In genomic region chr12:49340971-49341776, GRCh38 we compare ENCODE assay signal across 22 cellular contexts. TPM values are rescaled to one million over a fixed set of nuclear protein-coding genes. Genes with fewer than 3 reads are reported as not detected.
DNase-seq lines count a peak whose midpoint lies in the region; FAIRE-seq and TF ChIP-seq lines count a peak whose summit lies in the region.
"Had no signal": no experiment of that assay in that cellular context is flagged by ENCODE, and none has a peak within 500 bp of the region (broad histone marks: within the 10 kb centered on the region; RNA-seq: fewer than 3 reads in every experiment).

No MANE protein-coding gene starts in this region.

- no peak for TF ChIP-seq POLR2A in H1 (IDR thresholded peaks at IDR 0.05; ENCODE audit: control extremely low read depth in 1 of 2, low read depth in 2 of 2, low read length in 2 of 2)

- H3K27ac Mint-ChIP-seq in neural crest cell (ENCODE audit: unreplicated experiment): no peak overlapping the region
- H3K27ac Mint-ChIP-seq in chondrocyte (ENCODE audit: unreplicated experiment): no peak overlapping the region
- H3K27ac Mint-ChIP-seq: activated naive CD4-positive, alpha-beta T cell treated with anti-CD3 and anti-CD28 coated beads, Interleukin-2, amount 50 U/mL, for 72 hours; stimulated activated memory B cell treated with anti-CD40 and anti-IgM and Interleukin-4, amounts not matched to agents 10 μg/mL and 1 μg/mL and 100 μg/mL, for 72 hours; T-cell had no signal

- H3K4me1 Mint-ChIP-seq in neural crest cell (peaks cover 60% of the 10 kb centered on the region), chondrocyte (ENCODE audit: low read depth) (peaks cover 39% of the 10 kb centered on the region)

- peaks cover 4 to 57% (median 39%) of the 10 kb centered on the region in 4 experiments for H3K4me1 ChIP-seq in H1 (replicated peaks in 1 of 4; ENCODE audit: control insufficient read depth in 3 of 4, insufficient read depth in 4 of 4, low read length in 3 of 4)

- peaks cover 95% of the 10 kb centered on the region for H3K27me3 Mint-ChIP-seq in neural crest cell (ENCODE audit: low read depth)
- H3K27me3 Mint-ChIP-seq in chondrocyte (ENCODE audit: low read depth): peaks cover 20% of the 10 kb centered on the region

- no peak overlapping the region for H3K9ac ChIP-seq in H1 (replicated peaks in 1 of 4; ENCODE audit: extremely low read depth in 1 of 4, low read depth in 3 of 4, low read length in 3 of 4)

- DNase-seq in ELF-1 (ENCODE audit: low read depth, low spot score): peak; percentile 28
- no peak for DNase-seq in H1 (ENCODE audit: low read depth in 1 of 2, low spot score in 2 of 2)
- no peak for DNase-seq in neural crest cell (ENCODE audit: low read depth, low spot score)
- DNase-seq in chondrocyte (ENCODE audit: low spot score): no peak
- no peak for DNase-seq in NCI-H774 (lab: John Stamatoyannopoulos, UW)
- no peak for DNase-seq in OCI-M1 (lab: John Stamatoyannopoulos, UW)
- DNase-seq: activated CD4-positive, CD25-positive, alpha-beta regulatory T cell; activated CD8-positive, alpha-beta memory T cell treated with anti-CD3 and anti-CD28 coated beads, Interleukin-2, amount 50 U/mL, for 4 hours; AML-193; DMS153; foreskin melanocyte; NCI-H1694 treated with DMSO at 0.1 percent for 48 hours; stimulated activated CD4-positive, alpha-beta T cell treated with anti-CD3 and anti-CD28 coated beads, Interleukin-4, amount 100 ng/mL, for 4 hours; T-cell had no signal

- TF ChIP-seq CTCF in H1 (IDR thresholded peaks at IDR 0.05; ENCODE audit: control extremely low read depth in 1 of 3, insufficient read depth in 1 of 3, low read depth in 1 of 3, low read length in 3 of 3) (no peak), neural crest cell (conservative IDR thresholded peaks at IDR 0.05) (no peak), chondrocyte (IDR thresholded peaks at IDR 0.05) (no peak)

- no peak for FAIRE-seq in H1 (lab: Jason Lieb, UNC)
- FAIRE-seq: endometrium, H54 had no signal

- H3K14ac ChIP-seq in H1 (ENCODE audit: insufficient read length): no peak overlapping the region

- no peak overlapping the region for H2BK5ac ChIP-seq in H1 (ENCODE audit: low read depth, low read length)

- peak overlapping the region; percentile 60 for H3K18ac ChIP-seq in H1 (ENCODE audit: extremely low read depth, low read length)

- POLR2A ChIA-PET in H1 (lab: Charles Lee; ENCODE audit: partially characterized antibody): interaction anchor here (1.1 to 4.0 kb wide), 8 partner anchors 8 to 211 kb away, joined by 3 to 31 read pairs (median 4); partner anchors contain the start of genes PRPH, TROAP and TUBA1B

- H2BK15ac ChIP-seq in H1 (ENCODE audit: low read length): no peak overlapping the region; the same call in 1 of the 2 replicates

- H3K79me2 ChIP-seq in H1 (ENCODE audit: control insufficient read depth in 1 of 2, insufficient read depth in 2 of 2, low read length in 2 of 2): no peaks in the 10 kb centered on the region

- no peak overlapping the region for H3K23ac ChIP-seq in H1 (ENCODE audit: insufficient read length)

- H2BK20ac ChIP-seq in H1 (ENCODE audit: low read length): 0 out of 2 replicates have a peak overlapping the region, but pooled peaks have one; percentile 13

- peaks cover 0 to under 1% of the 10 kb centered on the region in 2 experiments; a peak in 1 of 4 replicates for H3K9me3 ChIP-seq in H1 (ENCODE audit: insufficient read depth in 2 of 2, low read depth in 1 of 2, low read length in 1 of 2)

- H3K4ac ChIP-seq in H1 (replicated peaks; ENCODE audit: insufficient read length, low read depth, low read length): no peak overlapping the region

- H3K9me3 Mint-ChIP-seq in neural crest cell (no peaks in the 10 kb centered on the region), chondrocyte (ENCODE audit: low read depth) (no peaks in the 10 kb centered on the region)
- H3K9me3 Mint-ChIP-seq: activated naive CD4-positive, alpha-beta T cell treated with anti-CD3 and anti-CD28 coated beads, Interleukin-2, amount 50 U/mL, for 72 hours; stimulated activated memory B cell treated with anti-CD40 and anti-IgM and Interleukin-4, amounts not matched to agents 10 μg/mL and 1 μg/mL and 100 μg/mL, for 72 hours; T-cell had no signal

- H2AK5ac ChIP-seq in H1 (ENCODE audit: low read depth, low read length): peak overlapping the region; percentile 48; the same call in 1 of the 2 replicates

- no peak overlapping the region for H2BK120ac ChIP-seq in H1 (replicated peaks; ENCODE audit: low read depth, low read length)

- H2BK12ac ChIP-seq in H1 (ENCODE audit: low read depth, low read length): no peak overlapping the region

- H3K27ac ChIP-seq in H1 (ENCODE audit: low read depth, low read length): no peak overlapping the region
- H3K27ac ChIP-seq: cardiac muscle cell had no signal

- peaks cover 9% of the 10 kb centered on the region for H3K23me2 ChIP-seq in H1 (ENCODE audit: low read depth, low read length)

- no peak for TF ChIP-seq RAD21 in H1 (IDR thresholded peaks at IDR 0.05 in 1 of 2, conservative IDR thresholded peaks at IDR 0.05 in 1 of 2; ENCODE audit: low read depth in 2 of 2, low read length in 2 of 2)

- no peak overlapping the region for H3K56ac ChIP-seq in H1 (replicated peaks; ENCODE audit: insufficient read length, low read depth, low read length)

- no peak overlapping the region for H2AFZ ChIP-seq in H1 (ENCODE audit: low read length)

- H3K4me2 ChIP-seq in H1 (ENCODE audit: insufficient read depth in 1 of 2, low read depth in 2 of 2, low read length in 2 of 2): peak overlapping the region; percentile 71 to 78

- peaks cover 0 to 4% (median 0%) of the 10 kb centered on the region in 4 experiments; a peak in 1 of 8 replicates for H3K36me3 ChIP-seq in H1 (ENCODE audit: control insufficient read depth in 2 of 4, insufficient read depth in 4 of 4, low read length in 3 of 4)
- H3K36me3 ChIP-seq: cardiac muscle cell had no signal

- CTCF ChIA-PET in H1 (lab: Charles Lee; ENCODE audit: partially characterized antibody): interaction anchor here (0.7 to 4.0 kb wide), 33 partner anchors 10 to 400 kb away, joined by 3 to 147 read pairs (median 7); partner anchors contain the start of genes PRPH, SPATS2, TMBIM6 and TROAP

- H4K20me1 ChIP-seq in H1 (replicated peaks in 1 of 2; ENCODE audit: control insufficient read depth in 1 of 2, insufficient read depth in 2 of 2, low read length in 2 of 2): peaks cover 13% of the 10 kb centered on the region in 2 experiments

- no peaks in the 10 kb centered on the region for H3K79me1 ChIP-seq in H1 (ENCODE audit: low read depth, low read length)

- TF ChIP-seq EP300 in H1 (IDR thresholded peaks at IDR 0.05; ENCODE audit: borderline replicate concordance in 1 of 2, low read depth in 2 of 2, low read length in 2 of 2): no peak

- peak overlapping the region; percentile 34 to 78 (median 67); a peak in 7 of 8 replicates for H3K4me3 ChIP-seq in H1 (ENCODE audit: extremely low read depth in 1 of 4, insufficient read depth in 2 of 4, low read depth in 3 of 4, low read length in 4 of 4)

- WGBS in H1 (ENCODE audit: extremely low coverage in 1 of 2, insufficient coverage in 1 of 2, insufficient read length in 1 of 2, insufficient replicate concordance in 2 of 2, low coverage in 1 of 2, low lambda C conversion rate in 2 of 2, missing lambda C conversion rate in 1 of 2), 2 experiments: 6% methylated on average over 14 of the region's 14 CpGs; no CpG with 5 or more reads in 1 of the 2 experiments

- peaks cover 81 to 99% (median 96%) of the 10 kb centered on the region in 4 experiments for H3K27me3 ChIP-seq in H1 (replicated peaks in 1 of 4; ENCODE audit: control insufficient read depth in 3 of 4, extremely low read depth in 1 of 4, insufficient read depth in 3 of 4, low read length in 3 of 4)

- H4K91ac ChIP-seq in H1 (replicated peaks; ENCODE audit: insufficient read length, low read length): no peak overlapping the region

- no peak overlapping the region for H4K5ac ChIP-seq in H1 (ENCODE audit: insufficient read length, low read depth, low read length)

- no peaks in the 10 kb centered on the region for H3K36me3 Mint-ChIP-seq in neural crest cell (ENCODE audit: low read depth)
- H3K36me3 Mint-ChIP-seq in chondrocyte (ENCODE audit: low read depth): no peaks in the 10 kb centered on the region
- H3K36me3 Mint-ChIP-seq: activated naive CD4-positive, alpha-beta T cell treated with anti-CD3 and anti-CD28 coated beads, Interleukin-2, amount 50 U/mL, for 72 hours; stimulated activated memory B cell treated with anti-CD40 and anti-IgM and Interleukin-4, amounts not matched to agents 10 μg/mL and 1 μg/mL and 100 μg/mL, for 72 hours; T-cell had no signal

- peak overlapping the region; percentile 87 for H3K4me3 Mint-ChIP-seq in neural crest cell
- H3K4me3 Mint-ChIP-seq in chondrocyte (ENCODE audit: unreplicated experiment): no peak overlapping the region

- no peak overlapping the region for H4K8ac ChIP-seq in H1 (ENCODE audit: extremely low read depth, insufficient read depth, low read length)

RNA-seq across cellular contexts. Expression of gene C1QL4, which starts 4.2 kb away (rescaled TPM):
- 0.28 and 0.59 TPM in 2 replicates for total RNA-seq in H1 (2021; fragmentation: NEBNext Ultra II Directional; extraction: Animal tissue kit (Norgen Biotek cat#: 25700))
- polyA plus RNA-seq in H1 (2011; rRNA removed): 0.63 and 0.77 TPM in 2 replicates
- 1.00 TPM for polyA plus RNA-seq in H1 (2011; cell fraction: cytosol; rRNA removed)
- polyA plus RNA-seq in H1 (2011; cell fraction: nucleus; rRNA removed): 1.4 TPM
- polyA plus RNA-seq in H1 (2012, experiment 1 of 2): 0.54 to 0.74 TPM (median 0.65 TPM) in 4 replicates
- polyA plus RNA-seq in H1 (2012, experiment 2 of 2): 0.34 TPM
- polyA plus RNA-seq in H1 (2013, experiment 1 of 2): 0.30 TPM
- polyA plus RNA-seq in H1 (2013, experiment 2 of 2): 0.22 TPM
- polyA minus RNA-seq in H1 (2011; rRNA and poly(A)+ RNA removed): not detected in 2 replicates
- polyA minus RNA-seq in H1 (2011; cell fraction: cytosol; rRNA and poly(A)+ RNA removed): not detected
- polyA minus RNA-seq in H1 (2011; cell fraction: nucleus; rRNA and poly(A)+ RNA removed): 0.70 TPM
- total RNA-seq in neural crest cell: 0.63 and 0.80 TPM in 2 replicates
- total RNA-seq in chondrocyte: 0.33 to 0.60 TPM (median 0.46 TPM) in 3 replicates
- total RNA-seq: activated naive CD4-positive, alpha-beta T cell treated with anti-CD3 and anti-CD28 coated beads, Interleukin-2, amount 50 U/mL, for 72 hours; cardiac muscle cell; kidney epithelial cell; sciatic nerve; T-cell; urinary bladder had no signal
- polyA plus RNA-seq: cardiac muscle cell, urinary bladder had no signal

RNA-seq across cellular contexts. Expression of gene DNAJC22, which starts 5.5 kb away (rescaled TPM):
- 0.13 and 0.39 TPM in 2 replicates for total RNA-seq in H1 (2021; fragmentation: NEBNext Ultra II Directional; extraction: Animal tissue kit (Norgen Biotek cat#: 25700))
- 0.19 and 0.20 TPM in 2 replicates for polyA plus RNA-seq in H1 (2011; rRNA removed)
- polyA plus RNA-seq in H1 (2011; cell fraction: cytosol; rRNA removed): 0.19 TPM
- polyA plus RNA-seq in H1 (2011; cell fraction: nucleus; rRNA removed): 0.39 TPM
- polyA plus RNA-seq in H1 (2012, experiment 1 of 2): 0.05 to 0.51 TPM (median 0.25 TPM) in 4 replicates
- not detected for polyA plus RNA-seq in H1 (2012, experiment 2 of 2)
- 0.24 TPM for polyA plus RNA-seq in H1 (2013, experiment 1 of 2)
- polyA plus RNA-seq in H1 (2013, experiment 2 of 2): 0.48 TPM
- 0.22 and 0.50 TPM in 2 replicates for polyA minus RNA-seq in H1 (2011; rRNA and poly(A)+ RNA removed)
- polyA minus RNA-seq in H1 (2011; cell fraction: cytosol; rRNA and poly(A)+ RNA removed): not detected
- 0.40 TPM for polyA minus RNA-seq in H1 (2011; cell fraction: nucleus; rRNA and poly(A)+ RNA removed)
- total RNA-seq in neural crest cell (0.32 and 0.35 TPM in 2 replicates), chondrocyte (0.36 to 1.1 TPM (median 0.50 TPM) in 3 replicates)
- total RNA-seq: sciatic nerve had no signal

RNA-seq across cellular contexts. Expression of gene TROAP, which starts 18.1 kb away (rescaled TPM):
- 52.0 and 54.0 TPM in 2 replicates for total RNA-seq in H1 (2021; fragmentation: NEBNext Ultra II Directional; extraction: Animal tissue kit (Norgen Biotek cat#: 25700))
- polyA plus RNA-seq in H1 (2011; rRNA removed): 36.7 and 54.7 TPM in 2 replicates
- polyA plus RNA-seq in H1 (2011; cell fraction: cytosol; rRNA removed): 46.2 TPM
- 206 TPM for polyA plus RNA-seq in H1 (2011; cell fraction: nucleus; rRNA removed)
- 52.5 to 76.4 TPM (median 67.7 TPM) in 4 replicates for polyA plus RNA-seq in H1 (2012, experiment 1 of 2)
- polyA plus RNA-seq in H1 (2012, experiment 2 of 2): 60.0 TPM
- 69.0 TPM for polyA plus RNA-seq in H1 (2013, experiment 1 of 2)
- polyA plus RNA-seq in H1 (2013, experiment 2 of 2): 61.6 TPM
- polyA minus RNA-seq in H1 (2011; rRNA and poly(A)+ RNA removed): 32.9 and 39.5 TPM in 2 replicates
- 31.2 TPM for polyA minus RNA-seq in H1 (2011; cell fraction: cytosol; rRNA and poly(A)+ RNA removed)
- polyA minus RNA-seq in H1 (2011; cell fraction: nucleus; rRNA and poly(A)+ RNA removed): 58.6 TPM
- 88.0 and 91.2 TPM in 2 replicates for total RNA-seq in neural crest cell
- total RNA-seq in chondrocyte: 4.0 to 6.5 TPM (median 6.2 TPM) in 3 replicates

RNA-seq across cellular contexts. Expression of gene SPATS2, which starts 26.1 kb away (rescaled TPM):
- total RNA-seq in H1 (2021; fragmentation: NEBNext Ultra II Directional; extraction: Animal tissue kit (Norgen Biotek cat#: 25700)): 21.3 and 24.5 TPM in 2 replicates
- polyA plus RNA-seq in H1 (2011; rRNA removed): 12.7 and 19.2 TPM in 2 replicates
- polyA plus RNA-seq in H1 (2011; cell fraction: cytosol; rRNA removed): 20.5 TPM
- 19.1 TPM for polyA plus RNA-seq in H1 (2011; cell fraction: nucleus; rRNA removed)
- polyA plus RNA-seq in H1 (2012, experiment 1 of 2): 17.1 to 25.9 TPM (median 19.6 TPM) in 4 replicates
- 4.6 TPM for polyA plus RNA-seq in H1 (2012, experiment 2 of 2)
- polyA plus RNA-seq in H1 (2013, experiment 1 of 2): 25.8 TPM
- 29.1 TPM for polyA plus RNA-seq in H1 (2013, experiment 2 of 2)
- polyA minus RNA-seq in H1 (2011; rRNA and poly(A)+ RNA removed): 35.2 and 47.9 TPM in 2 replicates
- 26.9 TPM for polyA minus RNA-seq in H1 (2011; cell fraction: cytosol; rRNA and poly(A)+ RNA removed)
- polyA minus RNA-seq in H1 (2011; cell fraction: nucleus; rRNA and poly(A)+ RNA removed): 26.4 TPM
- total RNA-seq in neural crest cell: 45.2 and 45.7 TPM in 2 replicates
- total RNA-seq in chondrocyte: 24.1 to 26.2 TPM (median 24.2 TPM) in 3 replicates

RNA-seq across cellular contexts. Expression of gene PRPH, which starts 46.2 kb away (rescaled TPM):
- total RNA-seq in H1 (2021; fragmentation: NEBNext Ultra II Directional; extraction: Animal tissue kit (Norgen Biotek cat#: 25700)): 0.96 and 1.4 TPM in 2 replicates
- 0.79 and 1.1 TPM in 2 replicates for polyA plus RNA-seq in H1 (2011; rRNA removed)
- polyA plus RNA-seq in H1 (2011; cell fraction: cytosol; rRNA removed): 0.81 TPM
- polyA plus RNA-seq in H1 (2011; cell fraction: nucleus; rRNA removed): 1.9 TPM
- polyA plus RNA-seq in H1 (2012, experiment 1 of 2): 0.51 to 1.3 TPM (median 0.68 TPM) in 4 replicates
- polyA plus RNA-seq in H1 (2012, experiment 2 of 2): 1.1 TPM
- polyA plus RNA-seq in H1 (2013, experiment 1 of 2): 0.36 TPM
- polyA plus RNA-seq in H1 (2013, experiment 2 of 2): 0.37 TPM
- polyA minus RNA-seq in H1 (2011; rRNA and poly(A)+ RNA removed): 0.17 and 1.8 TPM in 2 replicates
- not detected for polyA minus RNA-seq in H1 (2011; cell fraction: cytosol; rRNA and poly(A)+ RNA removed)
- not detected for polyA minus RNA-seq in H1 (2011; cell fraction: nucleus; rRNA and poly(A)+ RNA removed)
- total RNA-seq in neural crest cell: 0.70 and 1.3 TPM in 2 replicates
- not detected in 3 replicates for total RNA-seq in chondrocyte
- total RNA-seq: activated naive CD4-positive, alpha-beta T cell treated with anti-CD3 and anti-CD28 coated beads, Interleukin-2, amount 50 U/mL, for 72 hours; T-cell had no signal
